ENCODE assay signal across 10 cellular contexts in the genomic region with DNA sequence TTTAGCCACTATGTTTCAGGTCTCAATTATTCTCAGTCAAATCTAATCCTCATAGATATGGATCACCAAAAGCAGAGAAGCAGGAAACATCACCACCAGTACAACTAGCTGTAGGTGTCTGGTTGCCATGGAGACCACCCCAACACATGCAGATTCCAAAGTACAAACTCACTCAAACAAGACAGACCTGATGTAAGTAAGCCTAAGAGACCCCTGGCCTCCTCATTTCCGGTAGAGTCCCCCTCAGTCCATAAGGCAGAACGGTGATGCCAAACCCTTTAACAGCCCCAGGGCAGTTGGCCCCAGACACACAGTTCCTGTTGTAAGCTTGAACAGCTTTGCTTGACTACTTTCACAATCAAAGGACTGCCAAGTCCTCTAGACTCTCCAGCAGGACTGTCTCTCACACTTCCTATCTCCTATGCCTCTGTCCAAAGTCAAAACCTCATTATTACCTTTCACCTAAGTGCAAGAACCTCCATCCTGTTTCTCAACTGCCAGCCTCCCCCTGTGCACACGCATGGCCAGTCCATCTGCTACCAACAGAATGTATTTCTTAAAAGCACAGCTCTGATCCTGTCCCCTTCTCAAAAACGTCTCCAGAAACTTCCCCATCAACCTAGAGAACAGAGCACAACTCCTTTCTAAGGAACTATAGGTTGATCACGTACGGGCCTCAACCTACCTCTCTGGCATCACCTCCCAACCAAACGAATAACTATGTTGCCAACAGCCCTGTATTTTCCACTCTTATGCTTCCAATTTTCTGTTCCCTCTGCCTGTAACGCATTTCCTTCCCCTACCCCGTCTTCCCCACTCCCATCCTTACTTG. TPM values are rescaled to one million over a fixed set of nuclear protein-coding genes. Genes with fewer than 3 reads are reported as not detected.
DNase-seq lines count a peak whose midpoint lies in the region.
"Had no signal": no experiment of that assay in that cellular context is flagged by ENCODE, and none has a peak within 500 bp of the region (broad histone marks: within the 10 kb centered on the region; RNA-seq: fewer than 3 reads in every experiment).

No MANE protein-coding gene starts in this region.

- no peak overlapping the region for H3K4me3 ChIP-seq in skeletal muscle cell (ENCODE audit: low read depth, low read length)
- H3K4me3 ChIP-seq: lung had no signal

- H3K36me3 Mint-ChIP-seq in activated naive CD4-positive, alpha-beta T cell treated with anti-CD3 and anti-CD28 coated beads for 36 hours (ENCODE audit: low read depth) = peaks cover 33% of the 10 kb centered on the region

- H3K9me3 Mint-ChIP-seq in activated naive CD4-positive, alpha-beta T cell treated with anti-CD3 and anti-CD28 coated beads for 36 hours = peaks cover 1% of the 10 kb centered on the region

- peak; percentile 13 for DNase-seq in GOT3 (lab: John Stamatoyannopoulos, UW)
- peak; percentile 62 for DNase-seq in SKM-1 (lab: John Stamatoyannopoulos, UW; ENCODE audit: unreplicated experiment)
- DNase-seq in fibroblast of the conjunctiva (ENCODE audit: low read depth) = peak; percentile 63
- DNase-seq in skeletal muscle cell (ENCODE audit: low read depth) = peak; percentile 56
- DNase-seq in activated CD4-positive, alpha-beta T cell treated with anti-CD3 and anti-CD28 coated beads, Interleukin-2, amount 50 U/mL, for 1 hour = no peak
- no peak for DNase-seq in cortex of kidney (lab: John Stamatoyannopoulos, UW)
- no peak for DNase-seq in NCI-H1048 (lab: John Stamatoyannopoulos, UW)
- no peak for DNase-seq in activated naive CD4-positive, alpha-beta T cell treated with anti-CD3 and anti-CD28 coated beads for 36 hours
- DNase-seq: activated CD4-positive, alpha-beta T cell treated with anti-CD3 and anti-CD28 coated beads for 1 hour had no signal

- no peak overlapping the region for H3K4me3 Mint-ChIP-seq in activated naive CD4-positive, alpha-beta T cell treated with anti-CD3 and anti-CD28 coated beads for 36 hours

- H3K27me3 Mint-ChIP-seq in activated naive CD4-positive, alpha-beta T cell treated with anti-CD3 and anti-CD28 coated beads for 36 hours (ENCODE audit: low read depth) = no peaks in the 10 kb centered on the region

- intact Hi-C loops in activated naive CD4-positive, alpha-beta T cell treated with anti-CD3 and anti-CD28 coated beads for 36 hours (cut with micrococcal nuclease) = no loop called here

- CTCF ChIA-PET in activated naive CD4-positive, alpha-beta T cell treated with anti-CD3 and anti-CD28 coated beads for 36 hours (lab: Charles Lee) = interaction anchor here (1.0 kb wide), 1 partner anchor 341 kb away, joined by 5 read pairs; no protein-coding TSS in a partner anchor

- no peak overlapping the region for H3K27ac Mint-ChIP-seq in activated naive CD4-positive, alpha-beta T cell treated with anti-CD3 and anti-CD28 coated beads for 36 hours

- H3K4me1 Mint-ChIP-seq in activated naive CD4-positive, alpha-beta T cell treated with anti-CD3 and anti-CD28 coated beads for 36 hours (ENCODE audit: low read depth) = peaks cover 3% of the 10 kb centered on the region

RNA-seq across cellular contexts. Expression of gene SLC39A11, which starts 23.9 kb away (rescaled TPM):
- 10 to 100 TPM; 14.0 to 16.4 TPM for total RNA-seq in activated naive CD4-positive, alpha-beta T cell treated with anti-CD3 and anti-CD28 coated beads for 36 hours

Comparison
In these comparisons a context has a peak if more than half of its experiments do, and no peak if none do; other contexts are left out.
1. DNase-seq: peak in GOT3 (single experiment), SKM-1 (single experiment), fibroblast of the conjunctiva (single experiment) and skeletal muscle cell (single experiment); none in activated CD4-positive, alpha-beta T cell treated with anti-CD3 and anti-CD28 coated beads, Interleukin-2, amount 50 U/mL, for 1 hour (single experiment), cortex of kidney (single experiment), NCI-H1048 (single experiment) and activated naive CD4-positive, alpha-beta T cell treated with anti-CD3 and anti-CD28 coated beads for 36 hours (single experiment).